Comparison of ENCODE assay signal across 8 cellular contexts in genomic region chr5:89396262-89396975, GRCh38.
DNase-seq lines count a peak whose midpoint lies in the region; ATAC-seq and FAIRE-seq lines count a peak whose summit lies in the region.

No MANE protein-coding gene starts in this region.

- no peak overlapping the region for H3K4me3 ChIP-seq in neuron (ENCODE audit: low read length)

- intact Hi-C loops in activated CD4-positive, alpha-beta memory T cell treated with anti-CD3 and anti-CD28 coated beads for 36 hours (cut with micrococcal nuclease) = no loop called here

- H2AFZ ChIP-seq in neuron (ENCODE audit: low read depth, low read length) = peak overlapping the region; percentile 67

- FAIRE-seq in GM19239 (lab: Jason Lieb, UNC) = peak; percentile 97

- DNase-seq in GM19239 (ENCODE audit: insufficient read length, low spot score) (peak; percentile 5), caudate nucleus (lab: John Stamatoyannopoulos, UW) (peak in 10 of 61 donors; percentile 0 to 21 (median 9)), NCI-H510A treated with DMSO at 0.1 percent for 48 hours (lab: John Stamatoyannopoulos, UW) (no peak), NCI-H1092 treated with DMSO at 0.1 percent for 48 hours (lab: John Stamatoyannopoulos, UW) (no peak), NCI-H69 (lab: John Stamatoyannopoulos, UW) (no peak)
- DNase-seq in activated CD4-positive, alpha-beta memory T cell treated with anti-CD3 and anti-CD28 coated beads for 36 hours = no peak

- ATAC-seq in HG03442 (IDR thresholded peaks at IDR 0.05; ENCODE audit: unreplicated experiment) = peak; percentile 33

- no peaks in the 10 kb centered on the region for H3K4me1 ChIP-seq in neuron (ENCODE audit: insufficient read depth, low read length)

- H3K9me3 Mint-ChIP-seq in activated CD4-positive, alpha-beta memory T cell treated with anti-CD3 and anti-CD28 coated beads for 36 hours = no peaks in the 10 kb centered on the region

- H3K9me3 ChIP-seq in neuron (ENCODE audit: low read length) = no peaks in the 10 kb centered on the region

- peak overlapping the region; percentile 52 for H3K27ac ChIP-seq in caudate nucleus (ENCODE audit: low read depth, low read length)

- no peak overlapping the region for H3K4me3 Mint-ChIP-seq in activated CD4-positive, alpha-beta memory T cell treated with anti-CD3 and anti-CD28 coated beads for 36 hours

- H3K36me3 Mint-ChIP-seq in activated CD4-positive, alpha-beta memory T cell treated with anti-CD3 and anti-CD28 coated beads for 36 hours = no peaks in the 10 kb centered on the region

- H3K27me3 Mint-ChIP-seq in activated CD4-positive, alpha-beta memory T cell treated with anti-CD3 and anti-CD28 coated beads for 36 hours = no peaks in the 10 kb centered on the region

- H3K27ac Mint-ChIP-seq in activated CD4-positive, alpha-beta memory T cell treated with anti-CD3 and anti-CD28 coated beads for 36 hours = no peak overlapping the region

- POLR2A ChIA-PET in activated CD4-positive, alpha-beta memory T cell treated with anti-CD3 and anti-CD28 coated beads for 36 hours (lab: Charles Lee) = no interaction called here

- CTCF ChIA-PET in activated CD4-positive, alpha-beta memory T cell treated with anti-CD3 and anti-CD28 coated beads for 36 hours (lab: Charles Lee) = no interaction called here

- H3K4me1 Mint-ChIP-seq in activated CD4-positive, alpha-beta memory T cell treated with anti-CD3 and anti-CD28 coated beads for 36 hours (ENCODE audit: low read depth) = no peaks in the 10 kb centered on the region

- no peaks in the 10 kb centered on the region for H3K36me3 ChIP-seq in neuron (ENCODE audit: insufficient read depth, low read length)

- no peaks in the 10 kb centered on the region for H3K27me3 ChIP-seq in neuron (ENCODE audit: insufficient read depth, low read length)
